ENCODE assay signal across 1 cellular context in the genomic region with DNA sequence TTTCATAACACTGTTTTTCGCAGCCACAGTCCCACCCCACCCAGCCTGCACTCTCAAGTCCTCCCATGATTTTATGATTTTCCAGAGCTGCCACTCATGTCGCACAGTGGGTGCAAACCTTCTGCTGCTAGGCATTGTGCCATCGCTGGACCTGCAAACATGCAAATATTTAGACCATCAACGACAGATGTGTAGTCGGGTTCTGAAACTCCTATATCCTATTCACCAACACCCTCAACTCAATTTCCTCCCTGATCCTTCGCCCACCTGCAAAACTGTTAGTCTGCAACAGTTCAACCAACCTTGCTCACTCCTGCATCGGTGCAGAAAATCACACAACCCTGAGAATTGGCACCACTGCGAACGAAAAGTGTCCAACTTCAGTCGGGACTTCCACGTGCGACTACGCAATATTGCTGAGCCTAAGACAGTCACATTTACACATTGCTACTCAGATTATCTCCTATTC.
TF ChIP-seq lines count a peak whose summit lies in the region.

No MANE protein-coding gene starts in this region.

TF ChIP-seq in HepG2, 621 proteins besides CTCF, POLR2A, EP300 and RAD21 (continues in another document):
- TF ChIP-seq ZNF556 (CRISPR knock-in tag; IDR thresholded peaks at IDR 0.05; ENCODE audit: borderline replicate concordance) (no peak), ZNF614 (CRISPR knock-in tag; IDR thresholded peaks at IDR 0.05; ENCODE audit: borderline replicate concordance) (no peak), CHCHD3 (CRISPR knock-in tag; IDR thresholded peaks at IDR 0.05) (peak; percentile 42; the same call in 1 of the 2 replicates), ZFYVE20 (CRISPR knock-in tag; IDR thresholded peaks at IDR 0.05; ENCODE audit: borderline replicate concordance, low read depth) (no peak), MYC (CRISPR knock-in tag; IDR thresholded peaks at IDR 0.05; ENCODE audit: borderline replicate concordance) (peak; percentile 30; the same call in 1 of the 2 replicates), ZNF878 (CRISPR knock-in tag; IDR thresholded peaks at IDR 0.05) (0 out of 2 replicates have a peak, but pooled peaks have one; percentile 38), ZNF232 (CRISPR knock-in tag; IDR thresholded peaks at IDR 0.05; ENCODE audit: borderline replicate concordance) (peak; percentile 64; the same call in 1 of the 2 replicates), ZBTB38 (CRISPR knock-in tag; IDR thresholded peaks at IDR 0.05) (0 out of 2 replicates have a peak, but pooled peaks have one; percentile 42), DNMT1 (CRISPR knock-in tag; IDR thresholded peaks at IDR 0.05) (0 out of 2 replicates have a peak, but pooled peaks have one; percentile 26), RBM22 (optimal IDR thresholded peaks at IDR 0.05; ENCODE audit: low read length) (no peak), EHMT2 (IDR thresholded peaks at IDR 0.05; ENCODE audit: borderline replicate concordance, low read depth, low read length) (no peak), ISL2 (CRISPR knock-in tag; IDR thresholded peaks at IDR 0.05) (no peak), ZNF782 (CRISPR knock-in tag; IDR thresholded peaks at IDR 0.05; ENCODE audit: borderline replicate concordance) (no peak), ZNF24 (IDR thresholded peaks at IDR 0.05) (no peak), NFE2L1 (CRISPR knock-in tag; IDR thresholded peaks at IDR 0.05; ENCODE audit: borderline replicate concordance) (peak; percentile 76; the same call in 1 of the 2 replicates), ZIK1 (CRISPR knock-in tag; IDR thresholded peaks at IDR 0.05; ENCODE audit: borderline replicate concordance, low read depth) (no peak), SOX13 (IDR thresholded peaks at IDR 0.05) (no peak), SOX13 (CRISPR knock-in tag; conservative IDR thresholded peaks at IDR 0.05 in 1 of 2, IDR thresholded peaks at IDR 0.05 in 1 of 2) (no peak), ZNF256 (CRISPR knock-in tag; conservative IDR thresholded peaks at IDR 0.05) (no peak), ZC3H13 (CRISPR knock-in tag; IDR thresholded peaks at IDR 0.05) (no peak), ZNF883 (CRISPR knock-in tag; IDR thresholded peaks at IDR 0.05; ENCODE audit: not compliant biosample characterization) (peak; percentile 17), ZNF121 (CRISPR knock-in tag; IDR thresholded peaks at IDR 0.05) (0 out of 2 replicates have a peak, but pooled peaks have one; percentile 35), FIP1L1 (IDR thresholded peaks at IDR 0.05; ENCODE audit: borderline replicate concordance, insufficient read depth, low read depth, low read length) (no peak), TCF7L2 (IDR thresholded peaks at IDR 0.05; ENCODE audit: low read depth, low read length) (no peak), ZMYM3 (CRISPR knock-in tag; IDR thresholded peaks at IDR 0.05) (peak; percentile 24; the same call in 1 of the 2 replicates), TOE1 (CRISPR knock-in tag; IDR thresholded peaks at IDR 0.05) (no peak), FOXK2 (IDR thresholded peaks at IDR 0.05) (no peak), ZNF75D (CRISPR knock-in tag; IDR thresholded peaks at IDR 0.05; ENCODE audit: borderline replicate concordance) (no peak), LCORL (IDR thresholded peaks at IDR 0.05) (no peak), LCORL (CRISPR knock-in tag; IDR thresholded peaks at IDR 0.05) (no peak), ZNF557 (CRISPR knock-in tag; IDR thresholded peaks at IDR 0.05) (0 out of 2 replicates have a peak, but pooled peaks have one; percentile 70), CEBPG (CRISPR knock-in tag; IDR thresholded peaks at IDR 0.05) (0 out of 2 replicates have a peak, but pooled peaks have one; percentile 30), ZFX (CRISPR knock-in tag; IDR thresholded peaks at IDR 0.05; ENCODE audit: low read depth) (no peak), ZNF567 (CRISPR knock-in tag; IDR thresholded peaks at IDR 0.05; ENCODE audit: borderline replicate concordance) (peak; percentile 52; the same call in 1 of the 2 replicates), ZNF30 (CRISPR knock-in tag; IDR thresholded peaks at IDR 0.05) (0 out of 2 replicates have a peak, but pooled peaks have one; percentile 37)
- TF ChIP-seq, protein P1, sequence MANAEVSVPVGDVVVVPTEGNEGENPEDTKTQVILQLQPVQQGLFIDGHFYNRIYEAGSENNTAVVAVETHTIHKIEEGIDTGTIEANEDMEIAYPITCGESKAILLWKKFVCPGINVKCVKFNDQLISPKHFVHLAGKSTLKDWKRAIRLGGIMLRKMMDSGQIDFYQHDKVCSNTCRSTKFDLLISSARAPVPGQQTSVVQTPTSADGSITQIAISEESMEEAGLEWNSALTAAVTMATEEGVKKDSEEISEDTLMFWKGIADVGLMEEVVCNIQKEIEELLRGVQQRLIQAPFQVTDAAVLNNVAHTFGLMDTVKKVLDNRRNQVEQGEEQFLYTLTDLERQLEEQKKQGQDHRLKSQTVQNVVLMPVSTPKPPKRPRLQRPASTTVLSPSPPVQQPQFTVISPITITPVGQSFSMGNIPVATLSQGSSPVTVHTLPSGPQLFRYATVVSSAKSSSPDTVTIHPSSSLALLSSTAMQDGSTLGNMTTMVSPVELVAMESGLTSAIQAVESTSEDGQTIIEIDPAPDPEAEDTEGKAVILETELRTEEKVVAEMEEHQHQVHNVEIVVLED (CRISPR knock-in tag; IDR thresholded peaks at IDR 0.05; ENCODE audit: borderline replicate concordance) = no peak
- TF ChIP-seq, protein P2, sequence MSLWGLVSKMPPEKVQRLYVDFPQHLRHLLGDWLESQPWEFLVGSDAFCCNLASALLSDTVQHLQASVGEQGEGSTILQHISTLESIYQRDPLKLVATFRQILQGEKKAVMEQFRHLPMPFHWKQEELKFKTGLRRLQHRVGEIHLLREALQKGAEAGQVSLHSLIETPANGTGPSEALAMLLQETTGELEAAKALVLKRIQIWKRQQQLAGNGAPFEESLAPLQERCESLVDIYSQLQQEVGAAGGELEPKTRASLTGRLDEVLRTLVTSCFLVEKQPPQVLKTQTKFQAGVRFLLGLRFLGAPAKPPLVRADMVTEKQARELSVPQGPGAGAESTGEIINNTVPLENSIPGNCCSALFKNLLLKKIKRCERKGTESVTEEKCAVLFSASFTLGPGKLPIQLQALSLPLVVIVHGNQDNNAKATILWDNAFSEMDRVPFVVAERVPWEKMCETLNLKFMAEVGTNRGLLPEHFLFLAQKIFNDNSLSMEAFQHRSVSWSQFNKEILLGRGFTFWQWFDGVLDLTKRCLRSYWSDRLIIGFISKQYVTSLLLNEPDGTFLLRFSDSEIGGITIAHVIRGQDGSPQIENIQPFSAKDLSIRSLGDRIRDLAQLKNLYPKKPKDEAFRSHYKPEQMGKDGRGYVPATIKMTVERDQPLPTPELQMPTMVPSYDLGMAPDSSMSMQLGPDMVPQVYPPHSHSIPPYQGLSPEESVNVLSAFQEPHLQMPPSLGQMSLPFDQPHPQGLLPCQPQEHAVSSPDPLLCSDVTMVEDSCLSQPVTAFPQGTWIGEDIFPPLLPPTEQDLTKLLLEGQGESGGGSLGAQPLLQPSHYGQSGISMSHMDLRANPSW (CRISPR knock-in tag; IDR thresholded peaks at IDR 0.05; ENCODE audit: borderline replicate concordance) = 0 out of 2 replicates have a peak, but pooled peaks have one; percentile 41
- TF ChIP-seq, protein P3, sequence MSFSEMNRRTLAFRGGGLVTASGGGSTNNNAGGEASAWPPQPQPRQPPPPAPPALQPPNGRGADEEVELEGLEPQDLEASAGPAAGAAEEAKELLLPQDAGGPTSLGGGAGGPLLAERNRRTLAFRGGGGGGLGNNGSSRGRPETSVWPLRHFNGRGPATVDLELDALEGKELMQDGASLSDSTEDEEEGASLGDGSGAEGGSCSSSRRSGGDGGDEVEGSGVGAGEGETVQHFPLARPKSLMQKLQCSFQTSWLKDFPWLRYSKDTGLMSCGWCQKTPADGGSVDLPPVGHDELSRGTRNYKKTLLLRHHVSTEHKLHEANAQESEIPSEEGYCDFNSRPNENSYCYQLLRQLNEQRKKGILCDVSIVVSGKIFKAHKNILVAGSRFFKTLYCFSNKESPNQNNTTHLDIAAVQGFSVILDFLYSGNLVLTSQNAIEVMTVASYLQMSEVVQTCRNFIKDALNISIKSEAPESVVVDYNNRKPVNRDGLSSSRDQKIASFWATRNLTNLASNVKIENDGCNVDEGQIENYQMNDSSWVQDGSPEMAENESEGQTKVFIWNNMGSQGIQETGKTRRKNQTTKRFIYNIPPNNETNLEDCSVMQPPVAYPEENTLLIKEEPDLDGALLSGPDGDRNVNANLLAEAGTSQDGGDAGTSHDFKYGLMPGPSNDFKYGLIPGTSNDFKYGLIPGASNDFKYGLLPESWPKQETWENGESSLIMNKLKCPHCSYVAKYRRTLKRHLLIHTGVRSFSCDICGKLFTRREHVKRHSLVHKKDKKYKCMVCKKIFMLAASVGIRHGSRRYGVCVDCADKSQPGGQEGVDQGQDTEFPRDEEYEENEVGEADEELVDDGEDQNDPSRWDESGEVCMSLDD (CRISPR knock-in tag; IDR thresholded peaks at IDR 0.05; ENCODE audit: borderline replicate concordance) = no peak
- TF ChIP-seq, protein P4, sequence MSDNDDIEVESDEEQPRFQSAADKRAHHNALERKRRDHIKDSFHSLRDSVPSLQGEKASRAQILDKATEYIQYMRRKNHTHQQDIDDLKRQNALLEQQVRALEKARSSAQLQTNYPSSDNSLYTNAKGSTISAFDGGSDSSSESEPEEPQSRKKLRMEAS (IDR thresholded peaks at IDR 0.05) = peak; percentile 59; the same call in 1 of the 2 replicates
- TF ChIP-seq, protein P5, sequence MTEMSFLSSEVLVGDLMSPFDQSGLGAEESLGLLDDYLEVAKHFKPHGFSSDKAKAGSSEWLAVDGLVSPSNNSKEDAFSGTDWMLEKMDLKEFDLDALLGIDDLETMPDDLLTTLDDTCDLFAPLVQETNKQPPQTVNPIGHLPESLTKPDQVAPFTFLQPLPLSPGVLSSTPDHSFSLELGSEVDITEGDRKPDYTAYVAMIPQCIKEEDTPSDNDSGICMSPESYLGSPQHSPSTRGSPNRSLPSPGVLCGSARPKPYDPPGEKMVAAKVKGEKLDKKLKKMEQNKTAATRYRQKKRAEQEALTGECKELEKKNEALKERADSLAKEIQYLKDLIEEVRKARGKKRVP (CRISPR knock-in tag; IDR thresholded peaks at IDR 0.05) = no peak
- TF ChIP-seq, protein P6, sequence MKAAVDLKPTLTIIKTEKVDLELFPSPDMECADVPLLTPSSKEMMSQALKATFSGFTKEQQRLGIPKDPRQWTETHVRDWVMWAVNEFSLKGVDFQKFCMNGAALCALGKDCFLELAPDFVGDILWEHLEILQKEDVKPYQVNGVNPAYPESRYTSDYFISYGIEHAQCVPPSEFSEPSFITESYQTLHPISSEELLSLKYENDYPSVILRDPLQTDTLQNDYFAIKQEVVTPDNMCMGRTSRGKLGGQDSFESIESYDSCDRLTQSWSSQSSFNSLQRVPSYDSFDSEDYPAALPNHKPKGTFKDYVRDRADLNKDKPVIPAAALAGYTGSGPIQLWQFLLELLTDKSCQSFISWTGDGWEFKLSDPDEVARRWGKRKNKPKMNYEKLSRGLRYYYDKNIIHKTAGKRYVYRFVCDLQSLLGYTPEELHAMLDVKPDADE (CRISPR knock-in tag; IDR thresholded peaks at IDR 0.05) = no peak
- TF ChIP-seq, protein P7, sequence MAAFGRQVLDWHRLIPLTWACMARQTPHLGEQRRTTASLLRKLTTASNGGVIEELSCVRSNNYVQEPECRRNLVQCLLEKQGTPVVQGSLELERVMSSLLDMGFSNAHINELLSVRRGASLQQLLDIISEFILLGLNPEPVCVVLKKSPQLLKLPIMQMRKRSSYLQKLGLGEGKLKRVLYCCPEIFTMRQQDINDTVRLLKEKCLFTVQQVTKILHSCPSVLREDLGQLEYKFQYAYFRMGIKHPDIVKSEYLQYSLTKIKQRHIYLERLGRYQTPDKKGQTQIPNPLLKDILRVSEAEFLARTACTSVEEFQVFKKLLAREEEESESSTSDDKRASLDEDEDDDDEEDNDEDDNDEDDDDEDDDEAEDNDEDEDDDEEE (CRISPR knock-in tag; IDR thresholded peaks at IDR 0.05) = 0 out of 2 replicates have a peak, but pooled peaks have one; percentile 74
- TF ChIP-seq, protein P8, sequence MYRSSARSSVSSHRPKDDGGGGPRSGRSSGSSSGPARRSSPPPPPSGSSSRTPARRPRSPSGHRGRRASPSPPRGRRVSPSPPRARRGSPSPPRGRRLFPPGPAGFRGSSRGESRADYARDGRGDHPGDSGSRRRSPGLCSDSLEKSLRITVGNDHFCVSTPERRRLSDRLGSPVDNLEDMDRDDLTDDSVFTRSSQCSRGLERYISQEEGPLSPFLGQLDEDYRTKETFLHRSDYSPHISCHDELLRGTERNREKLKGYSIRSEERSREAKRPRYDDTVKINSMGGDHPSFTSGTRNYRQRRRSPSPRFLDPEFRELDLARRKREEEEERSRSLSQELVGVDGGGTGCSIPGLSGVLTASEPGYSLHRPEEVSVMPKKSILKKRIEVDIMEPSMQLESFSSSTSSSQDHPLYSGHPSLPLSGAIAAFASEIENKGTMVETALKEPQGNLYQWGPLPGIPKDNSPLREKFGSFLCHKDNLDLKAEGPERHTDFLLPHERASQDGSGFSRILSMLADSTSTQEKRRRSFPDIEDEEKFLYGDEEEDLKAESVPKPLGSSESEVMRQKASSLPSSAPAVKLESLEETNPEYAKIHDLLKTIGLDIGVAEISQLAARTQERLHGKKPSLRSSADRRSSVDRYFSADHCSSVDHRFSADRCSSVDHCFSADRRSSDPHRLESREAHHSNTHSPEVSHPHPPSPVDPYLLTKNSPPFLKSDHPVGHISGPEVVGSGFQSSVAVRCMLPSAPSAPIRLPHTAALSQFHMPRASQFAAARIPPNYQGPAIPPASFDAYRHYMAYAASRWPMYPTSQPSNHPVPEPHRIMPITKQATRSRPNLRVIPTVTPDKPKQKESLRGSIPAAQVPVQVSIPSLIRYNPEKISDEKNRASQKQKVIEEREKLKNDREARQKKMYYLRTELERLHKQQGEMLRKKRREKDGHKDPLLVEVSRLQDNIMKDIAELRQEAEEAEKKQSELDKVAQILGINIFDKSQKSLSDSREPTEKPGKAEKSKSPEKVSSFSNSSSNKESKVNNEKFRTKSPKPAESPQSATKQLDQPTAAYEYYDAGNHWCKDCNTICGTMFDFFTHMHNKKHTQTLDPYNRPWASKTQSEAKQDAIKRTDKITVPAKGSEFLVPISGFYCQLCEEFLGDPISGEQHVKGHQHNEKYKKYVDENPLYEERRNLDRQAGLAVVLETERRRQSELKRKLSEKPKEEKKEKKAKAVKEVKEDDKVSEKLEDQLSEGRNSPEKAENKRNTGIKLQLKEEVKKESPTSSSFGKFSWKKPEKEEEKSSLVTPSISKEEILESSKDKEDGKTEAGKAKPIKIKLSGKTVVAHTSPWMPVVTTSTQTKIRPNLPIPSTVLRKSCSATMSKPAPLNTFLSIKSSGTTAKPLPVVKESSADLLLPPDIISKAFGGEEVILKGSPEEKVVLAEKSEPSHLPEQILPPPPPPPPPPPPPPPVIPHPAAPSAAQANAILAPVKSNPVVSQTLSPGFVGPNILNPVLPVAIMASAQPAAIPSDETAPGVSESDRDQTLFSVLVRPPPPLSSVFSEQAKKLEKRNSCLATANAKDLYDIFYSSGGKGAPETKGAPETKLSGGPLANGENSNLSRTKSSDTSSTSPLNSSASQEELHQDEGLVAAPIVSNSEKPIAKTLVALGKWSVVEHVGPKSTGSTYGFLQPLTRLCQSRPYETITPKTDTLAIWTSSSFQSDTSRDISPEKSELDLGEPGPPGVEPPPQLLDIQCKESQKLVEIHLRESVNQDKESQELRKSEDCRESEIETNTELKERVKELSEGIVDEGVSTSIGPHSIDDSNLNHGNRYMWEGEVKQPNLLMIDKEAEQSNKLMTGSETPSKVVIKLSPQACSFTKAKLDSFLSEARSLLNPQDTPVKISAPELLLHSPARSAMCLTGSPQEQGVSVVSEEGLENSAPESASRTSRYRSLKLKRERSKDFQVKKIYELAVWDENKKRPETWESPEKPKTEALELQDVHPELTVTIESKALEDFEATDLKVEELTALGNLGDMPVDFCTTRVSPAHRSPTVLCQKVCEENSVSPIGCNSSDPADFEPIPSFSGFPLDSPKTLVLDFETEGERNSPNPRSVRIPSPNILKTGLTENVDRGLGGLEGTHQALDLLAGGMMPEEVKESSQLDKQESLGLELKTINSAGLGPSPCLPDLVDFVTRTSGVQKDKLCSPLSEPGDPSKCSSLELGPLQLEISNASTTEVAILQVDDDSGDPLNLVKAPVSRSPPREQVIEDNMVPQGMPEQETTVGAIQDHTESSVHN (CRISPR knock-in tag; IDR thresholded peaks at IDR 0.05) = 0 out of 2 replicates have a peak, but pooled peaks have one; percentile 2
